In the genomic region with DNA sequence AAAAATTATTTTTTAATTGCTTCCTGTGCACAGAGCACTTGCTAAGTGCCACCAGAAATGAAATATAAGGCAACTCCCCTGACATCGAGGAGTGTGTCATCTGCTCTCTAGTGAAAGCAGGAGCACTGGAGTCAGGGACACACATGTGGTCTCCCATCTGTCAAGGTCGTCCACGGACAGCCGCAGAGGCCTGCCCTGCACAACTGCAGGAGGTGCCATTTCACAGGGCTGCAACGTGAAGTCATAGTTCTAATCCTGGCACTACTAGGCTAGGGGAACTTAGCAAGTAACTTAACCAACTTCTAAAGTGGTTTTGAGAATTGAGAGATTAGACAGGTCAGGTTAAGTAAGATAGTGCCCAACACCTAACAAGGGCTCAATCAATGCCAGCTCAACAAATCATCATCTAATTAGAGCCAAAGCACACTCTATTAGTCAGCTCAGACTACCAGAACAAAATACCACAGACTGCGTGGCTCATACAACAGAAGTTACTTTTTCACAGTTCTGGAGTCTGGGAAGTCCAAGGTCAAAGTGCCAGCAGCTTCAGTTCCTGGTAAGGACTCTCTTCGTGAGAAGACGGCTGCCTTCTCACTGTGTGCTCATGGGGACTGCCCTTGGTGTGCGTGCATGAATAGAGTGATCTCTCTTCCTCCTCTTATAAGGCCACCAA, we compare ENCODE assay signal across 10 cellular contexts. TPM values are rescaled to one million over a fixed set of nuclear protein-coding genes. Genes with fewer than 3 reads are reported as not detected.
A peak's percentile ranks its signal among the peaks of the same experiment; 100 is the strongest.
DNase-seq lines count a peak whose midpoint lies in the region; ATAC-seq and TF ChIP-seq lines count a peak whose summit lies in the region.
"Had no signal": no experiment of that assay in that cellular context is flagged by ENCODE, and none has a peak within 500 bp of the region (broad histone marks: within the 10 kb centered on the region; RNA-seq: fewer than 3 reads in every experiment).

No MANE protein-coding gene starts in this region.

- H3K36me3 ChIP-seq in thyroid gland: no peaks in the 10 kb centered on the region
- no peaks in the 10 kb centered on the region for H3K36me3 ChIP-seq in aorta (ENCODE audit: control insufficient read depth in 1 of 2, insufficient read depth in 2 of 2, low read length in 1 of 2)
- H3K36me3 ChIP-seq in tibial nerve: no peaks in the 10 kb centered on the region

- peaks cover 9 to 19% of the 10 kb centered on the region in 2 donors for H3K9me3 Mint-ChIP-seq in activated naive CD4-positive, alpha-beta T cell treated with anti-CD3 and anti-CD28 coated beads, Interleukin-2, amount 50 U/mL, for 72 hours
- H3K9me3 Mint-ChIP-seq in WTC11: no peaks in the 10 kb centered on the region

- H3K27ac ChIP-seq in thyroid gland (peak overlapping the region in 2 of 3 donors; percentile 57 to 80), aorta (ENCODE audit: low read depth in 1 of 2, low read length in 2 of 2) (peak overlapping the region in 1 of 2 donors; percentile 6), tibial nerve (no peak overlapping the region)

- no peak for TF ChIP-seq EP300 in tibial nerve (IDR thresholded peaks at IDR 0.05)

- H3K27me3 ChIP-seq in thyroid gland: no peaks in the 10 kb centered on the region
- H3K27me3 ChIP-seq in aorta (ENCODE audit: control insufficient read depth in 1 of 2, insufficient read depth in 2 of 2, low read length in 1 of 2): no peaks in the 10 kb centered on the region
- H3K27me3 ChIP-seq in tibial nerve: no peaks in the 10 kb centered on the region

- no peaks in the 10 kb centered on the region for H3K27me3 Mint-ChIP-seq in WTC11 (ENCODE audit: low read depth)

- intact Hi-C loops in thyroid gland (cut with DNase I) (no loop called here), aorta (cut with DNase I) (no loop called here)

- no peak for DNase-seq in activated naive CD4-positive, alpha-beta T cell treated with anti-CD3 and anti-CD28 coated beads, Interleukin-2, amount 50 U/mL, for 72 hours (ENCODE audit: low spot score in 2 of 2)
- DNase-seq in activated naive CD4-positive, alpha-beta T cell treated with anti-CD3 and anti-CD28 coated beads, Interleukin-2, amount 50 U/mL, for 16 hours: no peak
- DNase-seq in WTC11 (ENCODE audit: low spot score): no peak
- DNase-seq in iris pigment epithelial cell (ENCODE audit: low read depth): peak; percentile 45
- DNase-seq in thyroid gland: no peak
- no peak for DNase-seq in aorta
- DNase-seq in mesenteric fat pad (ENCODE audit: low spot score): no peak
- DNase-seq in tibial nerve (ENCODE audit: low spot score in 2 of 2): no peak
- DNase-seq: hippocampal formation had no signal

- H3K4me3 Mint-ChIP-seq in WTC11: no peak overlapping the region

- H3K4me3 ChIP-seq in thyroid gland (replicated peaks in 1 of 3) (no peak overlapping the region), aorta (ENCODE audit: low read length in 2 of 2) (no peak overlapping the region), tibial nerve (no peak overlapping the region)

- POLR2A ChIA-PET in WTC11 (lab: Charles Lee): no interaction called here

- ATAC-seq in activated naive CD4-positive, alpha-beta T cell treated with anti-CD3 and anti-CD28 coated beads, Interleukin-2, amount 50 U/mL, for 72 hours: peak; percentile 44 to 85
- ATAC-seq in WTC11 (no peak), aorta (ENCODE audit: low FRiP score) (no peak)

- peaks cover 83% of the 10 kb centered on the region for H3K4me1 Mint-ChIP-seq in WTC11

- WGBS in thyroid gland, 2 donors: 86 to 88% methylated on average over 9 of the region's 9 CpGs
- WGBS in aorta, 2 donors: 50 to 56% methylated on average over 9 of the region's 9 CpGs
- 76 to 79% methylated on average over 9 of the region's 9 CpGs for WGBS in tibial nerve, 2 donors

- no peak for TF ChIP-seq POLR2A in thyroid gland (IDR thresholded peaks at IDR 0.05)
- no peak for TF ChIP-seq POLR2A in tibial nerve (IDR thresholded peaks at IDR 0.05)

- CTCF ChIA-PET in WTC11 (lab: Charles Lee): no interaction called here

- H3K4me1 ChIP-seq in thyroid gland (peaks cover 0 to 10% of the 10 kb centered on the region in 2 donors), aorta (ENCODE audit: control insufficient read depth in 1 of 2, insufficient read depth in 2 of 2, low read length in 2 of 2) (peaks cover 0 to 4% of the 10 kb centered on the region in 2 donors), tibial nerve (peaks cover 0 to 31% (median 11%) of the 10 kb centered on the region in 4 donors)

- TF ChIP-seq CTCF in WTC11 (IDR thresholded peaks at IDR 0.05) (no peak), thyroid gland (IDR thresholded peaks at IDR 0.05) (no peak), tibial nerve (IDR thresholded peaks at IDR 0.05) (no peak)

- peaks cover 13 to 56% of the 10 kb centered on the region in 2 donors for H3K36me3 Mint-ChIP-seq in activated naive CD4-positive, alpha-beta T cell treated with anti-CD3 and anti-CD28 coated beads, Interleukin-2, amount 50 U/mL, for 72 hours
- H3K36me3 Mint-ChIP-seq in WTC11: peaks cover 12% of the 10 kb centered on the region

- H3K27ac Mint-ChIP-seq in activated naive CD4-positive, alpha-beta T cell treated with anti-CD3 and anti-CD28 coated beads, Interleukin-2, amount 50 U/mL, for 72 hours: peak overlapping the region in 1 of 2 donors; percentile 80
- peak overlapping the region; percentile 42; the same call in 1 of the 2 replicates for H3K27ac Mint-ChIP-seq in WTC11
- H3K27ac Mint-ChIP-seq: activated T-helper 2 cell treated with anti-CD3 and anti-CD28 coated beads, Interferon-gamma antibody, Interleukin-2, Interleukin-4, amounts not matched to agents 10 μg/mL and 5 μg/mL and 100 μg/mL, durations not matched to agents 14 hours and 24 hours and 36 hours had no signal

- H3K9me3 ChIP-seq in thyroid gland (no peaks in the 10 kb centered on the region), aorta (ENCODE audit: control insufficient read depth, low read length) (no peaks in the 10 kb centered on the region), tibial nerve (no peaks in the 10 kb centered on the region)

TF ChIP-seq in WTC11, 78 proteins besides CTCF, POLR2A, EP300 and RAD21 (continues in another document):
- TF ChIP-seq GRHL2 (CRISPR knock-in tag; IDR thresholded peaks at IDR 0.05; ENCODE audit: insufficient replicate concordance, severe bottlenecking) (no peak), ZNF317 (CRISPR knock-in tag; IDR thresholded peaks at IDR 0.05; ENCODE audit: borderline replicate concordance, low read depth) (no peak), ZNF396 (CRISPR knock-in tag; IDR thresholded peaks at IDR 0.05; ENCODE audit: borderline replicate concordance) (no peak), NR2C2 (CRISPR knock-in tag; IDR thresholded peaks at IDR 0.05) (no peak), USF1 (CRISPR knock-in tag; IDR thresholded peaks at IDR 0.05) (no peak), E2F4 (CRISPR knock-in tag; IDR thresholded peaks at IDR 0.05; ENCODE audit: borderline replicate concordance, low read depth) (no peak), KAT7 (CRISPR knock-in tag; IDR thresholded peaks at IDR 0.05; ENCODE audit: borderline replicate concordance) (no peak), ELF4 (CRISPR knock-in tag; IDR thresholded peaks at IDR 0.05; ENCODE audit: low read depth) (no peak), JUN (CRISPR knock-in tag; IDR thresholded peaks at IDR 0.05) (no peak)
- TF ChIP-seq, protein P1, sequence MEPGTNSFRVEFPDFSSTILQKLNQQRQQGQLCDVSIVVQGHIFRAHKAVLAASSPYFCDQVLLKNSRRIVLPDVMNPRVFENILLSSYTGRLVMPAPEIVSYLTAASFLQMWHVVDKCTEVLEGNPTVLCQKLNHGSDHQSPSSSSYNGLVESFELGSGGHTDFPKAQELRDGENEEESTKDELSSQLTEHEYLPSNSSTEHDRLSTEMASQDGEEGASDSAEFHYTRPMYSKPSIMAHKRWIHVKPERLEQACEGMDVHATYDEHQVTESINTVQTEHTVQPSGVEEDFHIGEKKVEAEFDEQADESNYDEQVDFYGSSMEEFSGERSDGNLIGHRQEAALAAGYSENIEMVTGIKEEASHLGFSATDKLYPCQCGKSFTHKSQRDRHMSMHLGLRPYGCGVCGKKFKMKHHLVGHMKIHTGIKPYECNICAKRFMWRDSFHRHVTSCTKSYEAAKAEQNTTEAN (CRISPR knock-in tag; IDR thresholded peaks at IDR 0.05): no peak
- TF ChIP-seq, protein P2, sequence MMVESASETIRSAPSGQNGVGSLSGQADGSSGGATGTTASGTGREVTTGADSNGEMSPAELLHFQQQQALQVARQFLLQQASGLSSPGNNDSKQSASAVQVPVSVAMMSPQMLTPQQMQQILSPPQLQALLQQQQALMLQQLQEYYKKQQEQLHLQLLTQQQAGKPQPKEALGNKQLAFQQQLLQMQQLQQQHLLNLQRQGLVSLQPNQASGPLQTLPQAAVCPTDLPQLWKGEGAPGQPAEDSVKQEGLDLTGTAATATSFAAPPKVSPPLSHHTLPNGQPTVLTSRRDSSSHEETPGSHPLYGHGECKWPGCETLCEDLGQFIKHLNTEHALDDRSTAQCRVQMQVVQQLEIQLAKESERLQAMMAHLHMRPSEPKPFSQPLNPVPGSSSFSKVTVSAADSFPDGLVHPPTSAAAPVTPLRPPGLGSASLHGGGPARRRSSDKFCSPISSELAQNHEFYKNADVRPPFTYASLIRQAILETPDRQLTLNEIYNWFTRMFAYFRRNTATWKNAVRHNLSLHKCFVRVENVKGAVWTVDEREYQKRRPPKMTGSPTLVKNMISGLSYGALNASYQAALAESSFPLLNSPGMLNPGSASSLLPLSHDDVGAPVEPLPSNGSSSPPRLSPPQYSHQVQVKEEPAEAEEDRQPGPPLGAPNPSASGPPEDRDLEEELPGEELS (CRISPR knock-in tag; IDR thresholded peaks at IDR 0.05): no peak

RNA-seq across cellular contexts. Expression of gene FOXN3, which starts 30.7 kb away (rescaled TPM):
- total RNA-seq in activated naive CD4-positive, alpha-beta T cell treated with anti-CD3 and anti-CD28 coated beads, Interleukin-2, amount 50 U/mL, for 72 hours: 100 to 1,000 TPM in 1 of 2 donors, 10 to 100 TPM in 1; 75.3 to 104 TPM
- total RNA-seq in WTC11 (2021) (143 to 170 TPM (median 147 TPM) in 3 replicates), thyroid gland (10 to 100 TPM; 38.7 to 70.1 (median 43.1) TPM), aorta (100 to 1,000 TPM; 150 to 225 TPM), mesenteric fat pad (136 TPM), tibial nerve (100 to 1,000 TPM in 3 of 4 donors, 10 to 100 TPM in 1; 98.7 to 116 (median 103) TPM)
- 10 to 100 TPM; 21.4 to 51.8 TPM for polyA plus RNA-seq in aorta

Comparison
In these comparisons a context has a peak if more than half of its experiments do, and no peak if none do; other contexts are left out.
1. ATAC-seq: peak in activated naive CD4-positive, alpha-beta T cell treated with anti-CD3 and anti-CD28 coated beads, Interleukin-2, amount 50 U/mL, for 72 hours (2 of 2); none in WTC11 (single experiment) and aorta (single experiment).
2. H3K27ac ChIP-seq: peak in thyroid gland (2 of 3); none in tibial nerve (0 of 4).